In the genomic region with DNA sequence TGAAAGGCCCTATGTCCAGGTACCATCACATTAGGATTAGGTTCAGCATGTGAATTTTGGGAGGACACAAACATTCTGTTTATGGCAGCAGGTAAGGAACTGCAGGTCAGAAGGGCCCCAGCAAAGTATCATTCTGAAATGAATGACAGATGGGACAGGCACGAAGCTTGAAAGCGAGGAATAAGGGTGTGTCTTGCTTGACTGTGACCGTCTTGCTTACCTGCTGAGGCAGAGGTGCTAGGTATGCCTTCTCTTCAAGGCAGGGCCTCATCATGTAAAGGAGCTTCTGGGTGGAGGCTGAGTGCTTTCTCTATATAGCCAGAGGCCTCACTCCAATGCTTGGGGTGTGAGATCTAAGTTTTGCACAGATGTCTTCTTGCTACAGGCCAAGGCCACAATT, we compare ENCODE assay signal across 9 cellular contexts. TPM values are rescaled to one million over a fixed set of nuclear protein-coding genes. Genes with fewer than 3 reads are reported as not detected.
"Had no signal": no experiment of that assay in that cellular context is flagged by ENCODE, and none has a peak within 500 bp of the region (broad histone marks: within the 10 kb centered on the region; RNA-seq: fewer than 3 reads in every experiment).

No MANE protein-coding gene starts in this region.

- H3K36me3 ChIP-seq: HAP-1 had no signal

- H3K9ac ChIP-seq: GM23248 had no signal

- H3K4me1 ChIP-seq: HAP-1 had no signal

- DNase-seq: GM23248, GOT3, H7, H9, HCEC 1CT, HFFc6 had no signal

- H3K27ac ChIP-seq: GM23248 had no signal

- ATAC-seq: GM23338, HCT116 had no signal

- H2AFZ ChIP-seq: GM23248, GM23338 had no signal

- H3K4me2 ChIP-seq: GM23338 had no signal

- H3K9me3 ChIP-seq: HAP-1 had no signal

- H3K4me3 ChIP-seq: GM23248, GM23338, HAP-1 had no signal

RNA-seq across cellular contexts. Expression of a gene that starts 41.4 kb away (rescaled TPM):
- total RNA-seq: GM23248, HFFc6 had no signal
- polyA plus RNA-seq: GM23248 had no signal
